In the genomic region with DNA sequence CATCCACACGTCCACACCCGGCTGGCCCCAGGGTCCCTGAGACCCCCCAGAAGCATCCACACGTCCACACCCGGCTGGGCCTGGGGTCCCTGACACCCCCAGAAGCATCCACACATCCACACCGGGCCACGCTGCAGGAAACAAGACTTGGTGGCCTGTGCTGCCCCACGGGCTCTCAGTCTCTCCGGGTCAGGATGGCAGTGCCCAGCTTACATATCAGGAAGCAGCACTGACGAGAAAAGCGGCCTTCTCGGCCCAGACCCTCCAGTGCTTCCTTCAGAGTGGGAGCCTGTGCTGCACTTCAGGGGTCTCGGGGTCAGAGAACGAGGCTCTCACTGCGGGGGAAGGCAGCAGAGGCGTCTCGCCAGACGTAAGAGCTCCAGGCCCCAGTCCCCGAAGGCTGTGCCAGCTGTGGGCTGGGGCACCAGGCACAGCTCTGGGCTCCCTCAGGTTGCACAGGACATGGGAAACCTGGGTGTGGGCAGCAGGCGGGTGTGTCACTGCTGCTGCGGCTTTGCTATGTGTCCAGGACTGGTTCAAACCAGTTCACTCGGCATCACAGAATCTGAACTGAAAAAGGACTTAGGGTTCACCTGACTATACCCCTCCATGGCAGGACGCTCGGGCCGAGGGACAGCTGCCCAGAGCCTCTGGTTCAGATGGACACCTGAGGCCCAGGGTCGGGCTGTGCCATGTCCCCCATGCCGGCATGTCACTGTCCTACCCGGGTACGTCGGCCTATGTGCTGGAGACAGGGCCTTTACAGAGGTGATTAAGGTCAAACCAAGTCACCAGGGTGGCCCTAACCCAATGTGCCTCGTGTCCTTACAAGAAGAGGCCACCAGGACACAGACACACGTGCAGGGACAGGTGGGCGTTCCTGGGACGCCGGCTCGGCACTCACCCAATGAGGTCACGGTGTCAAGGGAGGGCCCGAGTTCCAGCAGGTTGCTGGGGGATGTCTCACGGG, we compare ENCODE assay signal across 25 cellular contexts. TPM values are rescaled to one million over a fixed set of nuclear protein-coding genes. Genes with fewer than 3 reads are reported as not detected.
DNase-seq lines count a peak whose midpoint lies in the region; ATAC-seq lines count a peak whose summit lies in the region.
"Had no signal": no experiment of that assay in that cellular context is flagged by ENCODE, and none has a peak within 500 bp of the region (broad histone marks: within the 10 kb centered on the region; RNA-seq: fewer than 3 reads in every experiment).

No MANE protein-coding gene starts in this region.

- no peak overlapping the region for H3K4me3 Mint-ChIP-seq in immature natural killer cell
- H3K4me3 Mint-ChIP-seq: B cell; CD8-positive, alpha-beta memory T cell; natural killer cell had no signal

- H3K4me1 ChIP-seq in HUES6 (ENCODE audit: control insufficient read depth, insufficient read depth, low read length), result no peaks in the 10 kb centered on the region

- no peaks in the 10 kb centered on the region for H3K27me3 Mint-ChIP-seq in immature natural killer cell (ENCODE audit: low read depth in 3 of 3)
- H3K27me3 Mint-ChIP-seq: B cell; CD8-positive, alpha-beta memory T cell had no signal

- peak; percentile 12 for DNase-seq in activated CD8-positive, alpha-beta memory T cell treated with anti-CD3 and anti-CD28 coated beads, Interleukin-2, amount 50 U/mL, for 4 hours
- DNase-seq in activated CD8-positive, alpha-beta memory T cell treated with anti-CD3 and anti-CD28 coated beads for 24 hours, result no peak
- DNase-seq in sciatic nerve (ENCODE audit: low spot score), result peak; percentile 50
- no peak for DNase-seq in immature natural killer cell
- DNase-seq: activated CD4-positive, alpha-beta T cell treated with anti-CD3 and anti-CD28 coated beads for 48 hours; CD8-positive, alpha-beta memory T cell; cerebellar nuclear complex; DMS 273 treated with DMSO at 0.1 percent for 48 hours; EL; natural killer cell; NCI-H1417 treated with DMSO at 0.1 percent for 48 hours; NCI-H2081 treated with DMSO at 0.1 percent for 48 hours; NCI-H345; retina; stimulated activated CD4-positive, alpha-beta T cell treated with anti-CD3 and anti-CD28 coated beads, Interleukin-4, amount 100 ng/mL, for 1 hour; stimulated activated naive CD4-positive, alpha-beta T cell had no signal

- intact Hi-C loops in sciatic nerve (cut with DNase I), result no loop called here

- H3K27ac Mint-ChIP-seq in immature natural killer cell, result no peak overlapping the region
- H3K27ac Mint-ChIP-seq: CD8-positive, alpha-beta memory T cell; natural killer cell had no signal

- no peaks in the 10 kb centered on the region for H3K9me3 ChIP-seq in HUES6 (ENCODE audit: control insufficient read depth, insufficient read depth, low read depth, low read length)

- peaks cover 2 to 12% of the 10 kb centered on the region in 2 donors for H3K4me1 Mint-ChIP-seq in immature natural killer cell
- H3K4me1 Mint-ChIP-seq: CD8-positive, alpha-beta memory T cell had no signal

- H3K9ac ChIP-seq in HUES6 (ENCODE audit: low read length), result peak overlapping the region; percentile 11

- peaks cover 6 to 11% (median 8%) of the 10 kb centered on the region in 3 donors for H3K36me3 Mint-ChIP-seq in immature natural killer cell

- H3K27me3 ChIP-seq in HUES6 (ENCODE audit: control insufficient read depth, insufficient read depth, low read length), result no peaks in the 10 kb centered on the region
- H3K27me3 ChIP-seq: dorsolateral prefrontal cortex had no signal

- H3K4me3 ChIP-seq in HUES6 (ENCODE audit: low read depth, low read length), result no peak overlapping the region
- H3K4me3 ChIP-seq: dorsolateral prefrontal cortex, GM12878, lung had no signal

- ATAC-seq in esophagus mucosa, result peak; percentile 54
- no peak for ATAC-seq in sciatic nerve
- no peak for ATAC-seq in GM19395 (IDR thresholded peaks at IDR 0.05; ENCODE audit: unreplicated experiment)
- ATAC-seq in GM19397 (IDR thresholded peaks at IDR 0.05; ENCODE audit: unreplicated experiment), result no peak
- ATAC-seq: GM12878, natural killer cell, SK-N-SH treated with all-trans-retinoic acid at 6 μM for 48 hours had no signal

- H3K27ac ChIP-seq in HUES6 (ENCODE audit: low read depth, low read length), result no peak overlapping the region
- H3K27ac ChIP-seq: dorsolateral prefrontal cortex had no signal

- no peaks in the 10 kb centered on the region for H3K9me3 Mint-ChIP-seq in immature natural killer cell
- H3K9me3 Mint-ChIP-seq: CD8-positive, alpha-beta memory T cell; natural killer cell had no signal

- peaks cover 27% of the 10 kb centered on the region for H3K36me3 ChIP-seq in HUES6 (ENCODE audit: control insufficient read depth, insufficient read depth, low read length)

RNA-seq across cellular contexts. Expression of gene CHMP6, which starts 40.2 kb away (rescaled TPM):
- 22.2 TPM for total RNA-seq in esophagus mucosa
- total RNA-seq in sciatic nerve, result 26.8 TPM
- 10 to 100 TPM; 67.7 to 71.4 (median 70.2) TPM for polyA plus RNA-seq in immature natural killer cell

Comparison
In these comparisons a context has a peak if more than half of its experiments do, and no peak if none do; other contexts are left out.
1. DNase-seq: peak in activated CD8-positive, alpha-beta memory T cell treated with anti-CD3 and anti-CD28 coated beads, Interleukin-2, amount 50 U/mL, for 4 hours (single experiment) and sciatic nerve (single experiment); none in activated CD8-positive, alpha-beta memory T cell treated with anti-CD3 and anti-CD28 coated beads for 24 hours (single experiment) and immature natural killer cell (0 of 3).